Comparison of ENCODE assay signal across 2 cellular contexts in the genomic region with DNA sequence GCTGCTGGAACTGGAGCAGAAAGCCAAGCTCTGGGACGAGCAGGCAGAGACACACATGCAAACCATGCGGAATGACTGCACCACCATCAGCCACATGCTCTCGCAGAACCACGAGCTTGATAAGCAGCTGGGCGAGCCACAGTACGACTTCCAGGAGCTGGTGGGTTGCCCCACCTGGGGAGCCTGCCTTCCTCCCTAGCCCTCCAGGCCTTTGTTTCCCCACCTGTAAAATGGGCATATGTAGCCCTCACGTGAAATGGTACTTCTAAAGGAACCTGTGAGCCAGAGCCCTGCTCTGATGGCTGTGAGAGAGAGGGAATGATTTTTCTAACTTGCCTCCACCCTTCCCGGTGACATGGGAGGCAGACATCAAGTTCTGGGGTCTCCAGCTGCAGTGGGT.
A peak's percentile ranks its signal among the peaks of the same experiment; 100 is the strongest.
TF ChIP-seq lines count a peak whose summit lies in the region.

No MANE protein-coding gene starts in this region.

TF ChIP-seq in HepG2, 621 proteins besides CTCF, POLR2A, EP300 and RAD21:
- TF ChIP-seq ZNF629 (CRISPR knock-in tag; conservative IDR thresholded peaks at IDR 0.05), result peak; percentile 80
- no peak for TF ChIP-seq ZNF710 (CRISPR knock-in tag; IDR thresholded peaks at IDR 0.05; ENCODE audit: borderline replicate concordance)
- TF ChIP-seq LBX2 (CRISPR knock-in tag; IDR thresholded peaks at IDR 0.05; ENCODE audit: borderline replicate concordance), result no peak
- TF ChIP-seq, protein P1, sequence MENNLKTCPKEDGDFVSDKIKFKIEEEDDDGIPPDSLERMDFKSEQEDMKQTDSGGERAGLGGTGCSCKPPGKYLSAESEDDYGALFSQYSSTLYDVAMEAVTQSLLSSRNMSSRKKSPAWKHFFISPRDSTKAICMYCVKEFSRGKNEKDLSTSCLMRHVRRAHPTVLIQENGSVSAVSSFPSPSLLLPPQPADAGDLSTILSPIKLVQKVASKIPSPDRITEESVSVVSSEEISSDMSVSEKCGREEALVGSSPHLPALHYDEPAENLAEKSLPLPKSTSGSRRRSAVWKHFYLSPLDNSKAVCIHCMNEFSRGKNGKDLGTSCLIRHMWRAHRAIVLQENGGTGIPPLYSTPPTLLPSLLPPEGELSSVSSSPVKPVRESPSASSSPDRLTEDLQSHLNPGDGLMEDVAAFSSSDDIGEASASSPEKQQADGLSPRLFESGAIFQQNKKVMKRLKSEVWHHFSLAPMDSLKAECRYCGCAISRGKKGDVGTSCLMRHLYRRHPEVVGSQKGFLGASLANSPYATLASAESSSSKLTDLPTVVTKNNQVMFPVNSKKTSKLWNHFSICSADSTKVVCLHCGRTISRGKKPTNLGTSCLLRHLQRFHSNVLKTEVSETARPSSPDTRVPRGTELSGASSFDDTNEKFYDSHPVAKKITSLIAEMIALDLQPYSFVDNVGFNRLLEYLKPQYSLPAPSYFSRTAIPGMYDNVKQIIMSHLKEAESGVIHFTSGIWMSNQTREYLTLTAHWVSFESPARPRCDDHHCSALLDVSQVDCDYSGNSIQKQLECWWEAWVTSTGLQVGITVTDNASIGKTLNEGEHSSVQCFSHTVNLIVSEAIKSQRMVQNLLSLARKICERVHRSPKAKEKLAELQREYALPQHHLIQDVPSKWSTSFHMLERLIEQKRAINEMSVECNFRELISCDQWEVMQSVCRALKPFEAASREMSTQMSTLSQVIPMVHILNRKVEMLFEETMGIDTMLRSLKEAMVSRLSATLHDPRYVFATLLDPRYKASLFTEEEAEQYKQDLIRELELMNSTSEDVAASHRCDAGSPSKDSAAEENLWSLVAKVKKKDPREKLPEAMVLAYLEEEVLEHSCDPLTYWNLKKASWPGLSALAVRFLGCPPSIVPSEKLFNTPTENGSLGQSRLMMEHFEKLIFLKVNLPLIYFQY (CRISPR knock-in tag; IDR thresholded peaks at IDR 0.05; ENCODE audit: borderline replicate concordance), result no peak
- TF ChIP-seq, protein P2, sequence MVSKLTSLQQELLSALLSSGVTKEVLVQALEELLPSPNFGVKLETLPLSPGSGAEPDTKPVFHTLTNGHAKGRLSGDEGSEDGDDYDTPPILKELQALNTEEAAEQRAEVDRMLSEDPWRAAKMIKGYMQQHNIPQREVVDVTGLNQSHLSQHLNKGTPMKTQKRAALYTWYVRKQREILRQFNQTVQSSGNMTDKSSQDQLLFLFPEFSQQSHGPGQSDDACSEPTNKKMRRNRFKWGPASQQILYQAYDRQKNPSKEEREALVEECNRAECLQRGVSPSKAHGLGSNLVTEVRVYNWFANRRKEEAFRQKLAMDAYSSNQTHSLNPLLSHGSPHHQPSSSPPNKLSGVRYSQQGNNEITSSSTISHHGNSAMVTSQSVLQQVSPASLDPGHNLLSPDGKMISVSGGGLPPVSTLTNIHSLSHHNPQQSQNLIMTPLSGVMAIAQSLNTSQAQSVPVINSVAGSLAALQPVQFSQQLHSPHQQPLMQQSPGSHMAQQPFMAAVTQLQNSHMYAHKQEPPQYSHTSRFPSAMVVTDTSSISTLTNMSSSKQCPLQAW (CRISPR knock-in tag; IDR thresholded peaks at IDR 0.05), result no peak
- no peak for TF ChIP-seq ZNF136 (CRISPR knock-in tag; IDR thresholded peaks at IDR 0.05; ENCODE audit: low read depth)
- TF ChIP-seq, protein P3, sequence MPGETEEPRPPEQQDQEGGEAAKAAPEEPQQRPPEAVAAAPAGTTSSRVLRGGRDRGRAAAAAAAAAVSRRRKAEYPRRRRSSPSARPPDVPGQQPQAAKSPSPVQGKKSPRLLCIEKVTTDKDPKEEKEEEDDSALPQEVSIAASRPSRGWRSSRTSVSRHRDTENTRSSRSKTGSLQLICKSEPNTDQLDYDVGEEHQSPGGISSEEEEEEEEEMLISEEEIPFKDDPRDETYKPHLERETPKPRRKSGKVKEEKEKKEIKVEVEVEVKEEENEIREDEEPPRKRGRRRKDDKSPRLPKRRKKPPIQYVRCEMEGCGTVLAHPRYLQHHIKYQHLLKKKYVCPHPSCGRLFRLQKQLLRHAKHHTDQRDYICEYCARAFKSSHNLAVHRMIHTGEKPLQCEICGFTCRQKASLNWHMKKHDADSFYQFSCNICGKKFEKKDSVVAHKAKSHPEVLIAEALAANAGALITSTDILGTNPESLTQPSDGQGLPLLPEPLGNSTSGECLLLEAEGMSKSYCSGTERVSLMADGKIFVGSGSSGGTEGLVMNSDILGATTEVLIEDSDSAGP (CRISPR knock-in tag; IDR thresholded peaks at IDR 0.05; ENCODE audit: borderline replicate concordance), result no peak
- peak; percentile 75 for TF ChIP-seq ZMYM3 (CRISPR knock-in tag; IDR thresholded peaks at IDR 0.05)

TF ChIP-seq in H1, 55 proteins besides CTCF, POLR2A, EP300 and RAD21:
- TF ChIP-seq SUZ12 (IDR thresholded peaks at IDR 0.05; ENCODE audit: low read length), result no peak
- no peak for TF ChIP-seq TCF12 (IDR thresholded peaks at IDR 0.05; ENCODE audit: low read depth, low read length)
- no peak for TF ChIP-seq MAX (IDR thresholded peaks at IDR 0.05)
- no peak for TF ChIP-seq ATF3 (IDR thresholded peaks at IDR 0.05; ENCODE audit: insufficient read depth, low read depth, low read length)
- TF ChIP-seq CBX8 (IDR thresholded peaks at IDR 0.05; ENCODE audit: borderline replicate concordance, low read depth, low read length), result no peak
- TF ChIP-seq JUN (IDR thresholded peaks at IDR 0.05; ENCODE audit: low read depth, low read length), result no peak
- TF ChIP-seq CTBP2 (IDR thresholded peaks at IDR 0.05; ENCODE audit: borderline replicate concordance, insufficient read depth, insufficient read length, low read length), result no peak
- TF ChIP-seq TAF1 (IDR thresholded peaks at IDR 0.05; ENCODE audit: low read depth, low read length), result no peak
TF ChIP-seq in H1: peak in this region for 0.
